2 cellular contexts compared by ENCODE assay signal in the genomic region with DNA sequence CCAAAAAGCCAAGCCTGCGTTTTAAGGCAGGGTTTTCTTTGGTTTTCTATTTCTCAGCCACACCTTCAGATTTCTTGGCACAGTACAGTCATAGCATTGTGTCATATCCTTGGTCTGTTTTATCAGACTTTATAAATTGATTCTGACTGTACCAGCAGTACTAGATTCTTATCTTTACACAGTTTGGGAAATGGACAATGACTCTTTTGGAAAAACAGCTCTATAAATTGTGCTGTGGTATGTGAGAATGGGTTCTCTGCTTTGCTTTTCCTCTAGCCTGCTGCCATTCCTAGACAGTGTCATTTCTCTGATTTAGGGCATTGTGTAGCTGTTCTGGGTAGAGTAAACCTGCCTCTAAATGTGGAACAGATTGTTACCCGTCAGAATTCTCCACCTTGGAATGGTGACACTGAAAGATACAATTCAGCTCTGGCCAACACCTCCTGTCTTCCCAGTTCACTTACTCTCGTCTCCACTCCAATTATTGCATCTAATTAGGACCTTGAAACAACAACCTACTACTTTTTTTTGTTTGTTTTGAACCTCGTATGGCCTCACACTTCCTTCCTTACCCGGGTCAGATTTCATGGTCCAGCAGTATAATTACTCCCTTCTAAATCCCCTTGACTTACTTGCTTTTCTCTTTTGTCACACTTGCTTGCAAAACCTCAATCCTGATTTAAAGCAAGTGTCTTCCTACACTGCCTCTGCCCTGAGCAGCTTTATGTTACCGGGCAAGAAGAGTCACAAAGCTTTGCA.
TF ChIP-seq lines count a peak whose summit lies in the region.

No MANE protein-coding gene starts in this region.

TF ChIP-seq in HCT116, 20 proteins besides CTCF, POLR2A, EP300 and RAD21 (continued from another document):
- TF ChIP-seq FOSL1 (IDR thresholded peaks at IDR 0.05; ENCODE audit: low read depth) (0 out of 2 replicates have a peak, but pooled peaks have one; percentile 32), ZNF274 (IDR thresholded peaks at IDR 0.05; ENCODE audit: low read depth, low read length) (no peak)

TF ChIP-seq in SK-N-SH, 30 proteins besides CTCF, POLR2A, EP300 and RAD21 (continued from another document):
- TF ChIP-seq FOXJ3 (CRISPR knock-in tag; IDR thresholded peaks at IDR 0.05) (no peak), FOXM1 (IDR thresholded peaks at IDR 0.05; ENCODE audit: low read depth) (peak; percentile 98), SMC3 (IDR thresholded peaks at IDR 0.05; ENCODE audit: low read depth, low read length) (no peak), NFIC (IDR thresholded peaks at IDR 0.05; ENCODE audit: borderline replicate concordance) (peak; percentile 98), GABPA (IDR thresholded peaks at IDR 0.05; ENCODE audit: low read depth) (no peak), ELF1 (IDR thresholded peaks at IDR 0.05) (0 out of 2 replicates have a peak, but pooled peaks have one; percentile 19), POLR2AphosphoS5 (IDR thresholded peaks at IDR 0.05; ENCODE audit: low read depth, low read length) (peak; percentile 96), EZH2phosphoT487 (IDR thresholded peaks at IDR 0.05; ENCODE audit: borderline replicate concordance, low read depth) (no peak), RCOR1 (IDR thresholded peaks at IDR 0.05; ENCODE audit: low read length) (peak; percentile 59), RXRA (IDR thresholded peaks at IDR 0.05; ENCODE audit: borderline replicate concordance, low read depth) (peak; percentile 91), TEAD4 (IDR thresholded peaks at IDR 0.05; ENCODE audit: borderline replicate concordance, insufficient read depth) (peak; percentile 99), MXI1 (IDR thresholded peaks at IDR 0.05; ENCODE audit: low read depth, low read length) (no peak), GATA2 (CRISPR knock-in tag; IDR thresholded peaks at IDR 0.05) (peak; percentile 59; the same call in 1 of the 2 replicates), TAF1 (IDR thresholded peaks at IDR 0.05; ENCODE audit: borderline replicate concordance, low read depth, low read length) (0 out of 2 replicates have a peak, but pooled peaks have one; percentile 15), MEF2A (IDR thresholded peaks at IDR 0.05; ENCODE audit: borderline replicate concordance, low read depth) (peak; percentile 87), JUND (IDR thresholded peaks at IDR 0.05) (peak; percentile 99), TCF12 (IDR thresholded peaks at IDR 0.05) (peak; percentile 99), YY1 (IDR thresholded peaks at IDR 0.05; ENCODE audit: low read depth) (peak; percentile 37; the same call in 1 of the 2 replicates), NRF1 (IDR thresholded peaks at IDR 0.05; ENCODE audit: low read depth, low read length) (no peak), CHD2 (IDR thresholded peaks at IDR 0.05; ENCODE audit: low read length, partially characterized antibody) (no peak)
- TF ChIP-seq, protein P1, sequence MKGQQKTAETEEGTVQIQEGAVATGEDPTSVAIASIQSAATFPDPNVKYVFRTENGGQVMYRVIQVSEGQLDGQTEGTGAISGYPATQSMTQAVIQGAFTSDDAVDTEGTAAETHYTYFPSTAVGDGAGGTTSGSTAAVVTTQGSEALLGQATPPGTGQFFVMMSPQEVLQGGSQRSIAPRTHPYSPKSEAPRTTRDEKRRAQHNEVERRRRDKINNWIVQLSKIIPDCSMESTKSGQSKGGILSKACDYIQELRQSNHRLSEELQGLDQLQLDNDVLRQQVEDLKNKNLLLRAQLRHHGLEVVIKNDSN (IDR thresholded peaks at IDR 0.05; ENCODE audit: borderline replicate concordance, low read depth): no peak
- TF ChIP-seq, protein P2, sequence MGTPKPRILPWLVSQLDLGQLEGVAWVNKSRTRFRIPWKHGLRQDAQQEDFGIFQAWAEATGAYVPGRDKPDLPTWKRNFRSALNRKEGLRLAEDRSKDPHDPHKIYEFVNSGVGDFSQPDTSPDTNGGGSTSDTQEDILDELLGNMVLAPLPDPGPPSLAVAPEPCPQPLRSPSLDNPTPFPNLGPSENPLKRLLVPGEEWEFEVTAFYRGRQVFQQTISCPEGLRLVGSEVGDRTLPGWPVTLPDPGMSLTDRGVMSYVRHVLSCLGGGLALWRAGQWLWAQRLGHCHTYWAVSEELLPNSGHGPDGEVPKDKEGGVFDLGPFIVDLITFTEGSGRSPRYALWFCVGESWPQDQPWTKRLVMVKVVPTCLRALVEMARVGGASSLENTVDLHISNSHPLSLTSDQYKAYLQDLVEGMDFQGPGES (IDR thresholded peaks at IDR 0.05; ENCODE audit: low read depth, low read length): no peak
- TF ChIP-seq, protein P3, sequence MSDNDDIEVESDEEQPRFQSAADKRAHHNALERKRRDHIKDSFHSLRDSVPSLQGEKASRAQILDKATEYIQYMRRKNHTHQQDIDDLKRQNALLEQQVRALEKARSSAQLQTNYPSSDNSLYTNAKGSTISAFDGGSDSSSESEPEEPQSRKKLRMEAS (IDR thresholded peaks at IDR 0.05; ENCODE audit: low read depth): peak; percentile 55; the same call in 1 of the 2 replicates
- TF ChIP-seq, protein P4, sequence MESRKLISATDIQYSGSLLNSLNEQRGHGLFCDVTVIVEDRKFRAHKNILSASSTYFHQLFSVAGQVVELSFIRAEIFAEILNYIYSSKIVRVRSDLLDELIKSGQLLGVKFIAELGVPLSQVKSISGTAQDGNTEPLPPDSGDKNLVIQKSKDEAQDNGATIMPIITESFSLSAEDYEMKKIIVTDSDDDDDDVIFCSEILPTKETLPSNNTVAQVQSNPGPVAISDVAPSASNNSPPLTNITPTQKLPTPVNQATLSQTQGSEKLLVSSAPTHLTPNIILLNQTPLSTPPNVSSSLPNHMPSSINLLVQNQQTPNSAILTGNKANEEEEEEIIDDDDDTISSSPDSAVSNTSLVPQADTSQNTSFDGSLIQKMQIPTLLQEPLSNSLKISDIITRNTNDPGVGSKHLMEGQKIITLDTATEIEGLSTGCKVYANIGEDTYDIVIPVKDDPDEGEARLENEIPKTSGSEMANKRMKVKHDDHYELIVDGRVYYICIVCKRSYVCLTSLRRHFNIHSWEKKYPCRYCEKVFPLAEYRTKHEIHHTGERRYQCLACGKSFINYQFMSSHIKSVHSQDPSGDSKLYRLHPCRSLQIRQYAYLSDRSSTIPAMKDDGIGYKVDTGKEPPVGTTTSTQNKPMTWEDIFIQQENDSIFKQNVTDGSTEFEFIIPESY (IDR thresholded peaks at IDR 0.05; ENCODE audit: borderline replicate concordance, low read depth): peak; percentile 89
- TF ChIP-seq, protein P5, sequence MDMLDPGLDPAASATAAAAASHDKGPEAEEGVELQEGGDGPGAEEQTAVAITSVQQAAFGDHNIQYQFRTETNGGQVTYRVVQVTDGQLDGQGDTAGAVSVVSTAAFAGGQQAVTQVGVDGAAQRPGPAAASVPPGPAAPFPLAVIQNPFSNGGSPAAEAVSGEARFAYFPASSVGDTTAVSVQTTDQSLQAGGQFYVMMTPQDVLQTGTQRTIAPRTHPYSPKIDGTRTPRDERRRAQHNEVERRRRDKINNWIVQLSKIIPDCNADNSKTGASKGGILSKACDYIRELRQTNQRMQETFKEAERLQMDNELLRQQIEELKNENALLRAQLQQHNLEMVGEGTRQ (IDR thresholded peaks at IDR 0.05; ENCODE audit: borderline replicate concordance, low read depth, low read length): no peak
- TF ChIP-seq, protein P6, sequence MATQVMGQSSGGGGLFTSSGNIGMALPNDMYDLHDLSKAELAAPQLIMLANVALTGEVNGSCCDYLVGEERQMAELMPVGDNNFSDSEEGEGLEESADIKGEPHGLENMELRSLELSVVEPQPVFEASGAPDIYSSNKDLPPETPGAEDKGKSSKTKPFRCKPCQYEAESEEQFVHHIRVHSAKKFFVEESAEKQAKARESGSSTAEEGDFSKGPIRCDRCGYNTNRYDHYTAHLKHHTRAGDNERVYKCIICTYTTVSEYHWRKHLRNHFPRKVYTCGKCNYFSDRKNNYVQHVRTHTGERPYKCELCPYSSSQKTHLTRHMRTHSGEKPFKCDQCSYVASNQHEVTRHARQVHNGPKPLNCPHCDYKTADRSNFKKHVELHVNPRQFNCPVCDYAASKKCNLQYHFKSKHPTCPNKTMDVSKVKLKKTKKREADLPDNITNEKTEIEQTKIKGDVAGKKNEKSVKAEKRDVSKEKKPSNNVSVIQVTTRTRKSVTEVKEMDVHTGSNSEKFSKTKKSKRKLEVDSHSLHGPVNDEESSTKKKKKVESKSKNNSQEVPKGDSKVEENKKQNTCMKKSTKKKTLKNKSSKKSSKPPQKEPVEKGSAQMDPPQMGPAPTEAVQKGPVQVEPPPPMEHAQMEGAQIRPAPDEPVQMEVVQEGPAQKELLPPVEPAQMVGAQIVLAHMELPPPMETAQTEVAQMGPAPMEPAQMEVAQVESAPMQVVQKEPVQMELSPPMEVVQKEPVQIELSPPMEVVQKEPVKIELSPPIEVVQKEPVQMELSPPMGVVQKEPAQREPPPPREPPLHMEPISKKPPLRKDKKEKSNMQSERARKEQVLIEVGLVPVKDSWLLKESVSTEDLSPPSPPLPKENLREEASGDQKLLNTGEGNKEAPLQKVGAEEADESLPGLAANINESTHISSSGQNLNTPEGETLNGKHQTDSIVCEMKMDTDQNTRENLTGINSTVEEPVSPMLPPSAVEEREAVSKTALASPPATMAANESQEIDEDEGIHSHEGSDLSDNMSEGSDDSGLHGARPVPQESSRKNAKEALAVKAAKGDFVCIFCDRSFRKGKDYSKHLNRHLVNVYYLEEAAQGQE (IDR thresholded peaks at IDR 0.05; ENCODE audit: low read depth, low read length): no peak
- TF ChIP-seq, protein P7, sequence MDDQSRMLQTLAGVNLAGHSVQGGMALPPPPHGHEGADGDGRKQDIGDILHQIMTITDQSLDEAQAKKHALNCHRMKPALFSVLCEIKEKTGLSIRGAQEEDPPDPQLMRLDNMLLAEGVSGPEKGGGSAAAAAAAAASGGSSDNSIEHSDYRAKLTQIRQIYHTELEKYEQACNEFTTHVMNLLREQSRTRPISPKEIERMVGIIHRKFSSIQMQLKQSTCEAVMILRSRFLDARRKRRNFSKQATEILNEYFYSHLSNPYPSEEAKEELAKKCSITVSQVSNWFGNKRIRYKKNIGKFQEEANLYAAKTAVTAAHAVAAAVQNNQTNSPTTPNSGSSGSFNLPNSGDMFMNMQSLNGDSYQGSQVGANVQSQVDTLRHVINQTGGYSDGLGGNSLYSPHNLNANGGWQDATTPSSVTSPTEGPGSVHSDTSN (IDR thresholded peaks at IDR 0.05): peak; percentile 98
